Comparison of ENCODE assay signal across 19 cellular contexts in genomic region chr16:80556481-80556880, GRCh38. TPM values are rescaled to one million over a fixed set of nuclear protein-coding genes. Genes with fewer than 3 reads are reported as not detected.
DNase-seq lines count a peak whose midpoint lies in the region; ATAC-seq lines count a peak whose summit lies in the region.
"Had no signal": no experiment of that assay in that cellular context is flagged by ENCODE, and none has a peak within 500 bp of the region (broad histone marks: within the 10 kb centered on the region; RNA-seq: fewer than 3 reads in every experiment).

No MANE protein-coding gene starts in this region.

- no peaks in the 10 kb centered on the region for H3K4me1 ChIP-seq in effector memory CD4-positive, alpha-beta T cell (ENCODE audit: control insufficient read depth, insufficient read depth, low read length, poor library complexity, severe bottlenecking)
- H3K4me1 ChIP-seq: A549, Caco-2 had no signal

- no peak for ATAC-seq in activated naive CD8-positive, alpha-beta T cell treated with anti-CD3 and anti-CD28 coated beads, Interleukin-2, amount 10 ng/mL, durations not matched to agents 7 days and 5 days (ENCODE audit: low read depth)
- no peak for ATAC-seq in activated naive CD8-positive, alpha-beta T cell treated with anti-CD3 and anti-CD28 coated beads, Interleukin-2, amount 50 U/mL, for 24 hours
- ATAC-seq: A549; CD8-positive, alpha-beta T cell; GM12878 had no signal

- no peaks in the 10 kb centered on the region for H3K9me3 Mint-ChIP-seq in activated naive CD8-positive, alpha-beta T cell treated with anti-CD3 and anti-CD28 coated beads, Interleukin-2, amount 10 ng/mL, durations not matched to agents 7 days and 5 days
- H3K9me3 Mint-ChIP-seq in activated naive CD8-positive, alpha-beta T cell treated with anti-CD3 and anti-CD28 coated beads, Interleukin-2, amount 50 U/mL, for 24 hours = no peaks in the 10 kb centered on the region
- H3K9me3 Mint-ChIP-seq: CD4-positive, alpha-beta T cell; CD8-positive, alpha-beta T cell had no signal

- POLR2A ChIA-PET in activated naive CD8-positive, alpha-beta T cell treated with anti-CD3 and anti-CD28 coated beads, Interleukin-2, amount 10 ng/mL, durations not matched to agents 7 days and 5 days (lab: Charles Lee) = no interaction called here

- H3K9me3 ChIP-seq in effector memory CD4-positive, alpha-beta T cell (ENCODE audit: control insufficient read depth, low read length) = no peaks in the 10 kb centered on the region
- H3K9me3 ChIP-seq: A549; BLaER1 treated with 17β-estradiol and CSF1 and Interleukin-3, amounts not matched to agents 10 nM and 100 nM; Caco-2 had no signal

- peaks cover 17% of the 10 kb centered on the region for H3K4me1 Mint-ChIP-seq in activated naive CD8-positive, alpha-beta T cell treated with anti-CD3 and anti-CD28 coated beads, Interleukin-2, amount 10 ng/mL, durations not matched to agents 7 days and 5 days
- peaks cover 9% of the 10 kb centered on the region for H3K4me1 Mint-ChIP-seq in activated naive CD8-positive, alpha-beta T cell treated with anti-CD3 and anti-CD28 coated beads, Interleukin-2, amount 50 U/mL, for 24 hours
- H3K4me1 Mint-ChIP-seq: B cell had no signal

- no peaks in the 10 kb centered on the region for H3K36me3 ChIP-seq in effector memory CD4-positive, alpha-beta T cell (ENCODE audit: control insufficient read depth, insufficient read depth, low read length)
- H3K36me3 ChIP-seq: BLaER1 treated with 17β-estradiol and CSF1 and Interleukin-3, amounts not matched to agents 10 nM and 100 nM had no signal

- no peak overlapping the region for H3K4me3 Mint-ChIP-seq in activated naive CD8-positive, alpha-beta T cell treated with anti-CD3 and anti-CD28 coated beads, Interleukin-2, amount 10 ng/mL, durations not matched to agents 7 days and 5 days
- no peak overlapping the region for H3K4me3 Mint-ChIP-seq in activated naive CD8-positive, alpha-beta T cell treated with anti-CD3 and anti-CD28 coated beads, Interleukin-2, amount 50 U/mL, for 24 hours
- H3K4me3 Mint-ChIP-seq: B cell; CD4-positive, alpha-beta T cell; CD8-positive, alpha-beta T cell had no signal

- peaks cover 4% of the 10 kb centered on the region for H3K27me3 Mint-ChIP-seq in activated naive CD8-positive, alpha-beta T cell treated with anti-CD3 and anti-CD28 coated beads, Interleukin-2, amount 10 ng/mL, durations not matched to agents 7 days and 5 days
- peaks cover 4% of the 10 kb centered on the region for H3K27me3 Mint-ChIP-seq in activated naive CD8-positive, alpha-beta T cell treated with anti-CD3 and anti-CD28 coated beads, Interleukin-2, amount 50 U/mL, for 24 hours
- H3K27me3 Mint-ChIP-seq: B cell; CD4-positive, alpha-beta T cell had no signal

- no peak for DNase-seq in activated naive CD8-positive, alpha-beta T cell treated with anti-CD3 and anti-CD28 coated beads, Interleukin-2, amount 10 ng/mL, durations not matched to agents 7 days and 5 days
- no peak for DNase-seq in activated naive CD8-positive, alpha-beta T cell treated with anti-CD3 and anti-CD28 coated beads, Interleukin-2, amount 50 U/mL, for 24 hours
- DNase-seq in cerebellar cortex (ENCODE audit: low spot score) = peak; percentile 55
- no peak for DNase-seq in effector memory CD4-positive, alpha-beta T cell
- DNase-seq in activated T-cell treated with anti-CD3 and anti-CD28 coated beads for 4 hours = no peak
- DNase-seq: AML-193; Caco-2; Calu3; CD4-positive, alpha-beta T cell; CD8-positive, alpha-beta T cell; DMS79 treated with DMSO at 0.1 percent for 48 hours; GDM1 had no signal

- peak overlapping the region; percentile 8 for H3K27ac Mint-ChIP-seq in activated naive CD8-positive, alpha-beta T cell treated with anti-CD3 and anti-CD28 coated beads, Interleukin-2, amount 10 ng/mL, durations not matched to agents 7 days and 5 days
- H3K27ac Mint-ChIP-seq in activated naive CD8-positive, alpha-beta T cell treated with anti-CD3 and anti-CD28 coated beads, Interleukin-2, amount 50 U/mL, for 24 hours = no peak overlapping the region
- H3K27ac Mint-ChIP-seq: B cell; CD4-positive, alpha-beta T cell; CD8-positive, alpha-beta T cell had no signal

- H3K36me3 Mint-ChIP-seq in activated naive CD8-positive, alpha-beta T cell treated with anti-CD3 and anti-CD28 coated beads, Interleukin-2, amount 10 ng/mL, durations not matched to agents 7 days and 5 days = no peaks in the 10 kb centered on the region
- H3K36me3 Mint-ChIP-seq in activated naive CD8-positive, alpha-beta T cell treated with anti-CD3 and anti-CD28 coated beads, Interleukin-2, amount 50 U/mL, for 24 hours (ENCODE audit: low read depth) = no peaks in the 10 kb centered on the region
- H3K36me3 Mint-ChIP-seq: CD8-positive, alpha-beta T cell had no signal

- H3K27me3 ChIP-seq in effector memory CD4-positive, alpha-beta T cell (replicated peaks; ENCODE audit: control insufficient read depth, insufficient read depth, low read length, poor library complexity, severe bottlenecking) = no peaks in the 10 kb centered on the region
- H3K27me3 ChIP-seq: BLaER1 treated with 17β-estradiol and CSF1 and Interleukin-3, amounts not matched to agents 10 nM and 100 nM had no signal

- no peak overlapping the region for H3K4me3 ChIP-seq in effector memory CD4-positive, alpha-beta T cell (ENCODE audit: insufficient read depth, low read depth, low read length, poor library complexity, severe bottlenecking)
- H3K4me3 ChIP-seq: A549; BLaER1 treated with 17β-estradiol and CSF1 and Interleukin-3, amounts not matched to agents 10 nM and 100 nM; GM12878 had no signal

- H3K27ac ChIP-seq in effector memory CD4-positive, alpha-beta T cell (ENCODE audit: insufficient read depth, low read length, poor library complexity, severe bottlenecking) = no peak overlapping the region
- H3K27ac ChIP-seq: 22Rv1; A549; BLaER1 treated with 17β-estradiol and CSF1 and Interleukin-3, amounts not matched to agents 10 nM and 100 nM; C4-2B had no signal

RNA-seq across cellular contexts. Expression of gene DYNLRB2, which starts 15.7 kb away (rescaled TPM):
- total RNA-seq in activated naive CD8-positive, alpha-beta T cell treated with anti-CD3 and anti-CD28 coated beads, Interleukin-2, amount 10 ng/mL, durations not matched to agents 7 days and 5 days = not detected
- total RNA-seq: A172; B cell; Caco-2; Calu3; CD8-positive, alpha-beta T cell had no signal
